ENCODE assay signal across 24 cellular contexts in the genomic region with DNA sequence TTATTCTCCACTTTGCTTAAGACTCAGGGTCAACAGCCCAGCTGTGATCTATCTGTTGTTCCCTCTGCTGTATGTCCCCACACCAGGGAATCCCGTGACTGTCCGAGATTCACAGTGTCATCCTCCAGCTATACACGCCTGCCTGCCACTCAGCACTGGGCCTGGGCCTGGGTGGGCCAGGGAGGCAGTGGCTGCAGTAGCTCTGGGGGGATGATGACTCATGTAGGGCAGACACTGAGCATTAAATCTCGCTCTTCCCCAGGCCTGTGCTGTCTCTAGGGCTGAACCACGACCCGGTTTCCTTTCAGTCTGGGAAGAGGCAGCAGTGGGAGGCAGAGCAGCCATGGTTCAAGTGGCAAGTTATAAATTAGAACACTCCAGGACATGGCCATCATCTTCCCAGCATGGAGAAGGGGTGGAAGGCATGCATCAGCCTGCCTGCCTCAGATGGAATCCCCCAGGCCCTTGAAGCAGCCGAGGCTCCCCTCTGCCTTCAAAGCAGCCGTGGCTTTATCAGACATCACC.
DNase-seq lines count a peak whose midpoint lies in the region; ATAC-seq, FAIRE-seq and TF ChIP-seq lines count a peak whose summit lies in the region.
"Had no signal": no experiment of that assay in that cellular context is flagged by ENCODE, and none has a peak within 500 bp of the region (broad histone marks: within the 10 kb centered on the region; RNA-seq: fewer than 3 reads in every experiment).

No MANE protein-coding gene starts in this region.

- peaks cover 3% of the 10 kb centered on the region for H3K27me3 Mint-ChIP-seq in activated T-helper 1 cell treated with anti-CD3 and anti-CD28 coated beads, Interleukin-12 subunit alpha, Interleukin-12 subunit beta, Interleukin-2, Interleukin-4 antibody, amounts not matched to agents 30 ng/mL and 10 ng/mL and 1 ng/mL, durations not matched to agents 14 hours and 24 hours and 36 hours (ENCODE audit: insufficient read depth)
- H3K27me3 Mint-ChIP-seq: CD4-positive, CD25-positive, alpha-beta regulatory T cell had no signal

- H4K20me1 ChIP-seq in smooth muscle cell (ENCODE audit: low read depth), result no peaks in the 10 kb centered on the region

- H3F3A ChIP-seq in smooth muscle cell (ENCODE audit: low read depth), result no peaks in the 10 kb centered on the region

- H3K36me3 Mint-ChIP-seq in activated T-helper 1 cell treated with anti-CD3 and anti-CD28 coated beads, Interleukin-12 subunit alpha, Interleukin-12 subunit beta, Interleukin-2, Interleukin-4 antibody, amounts not matched to agents 30 ng/mL and 10 ng/mL and 1 ng/mL, durations not matched to agents 14 hours and 24 hours and 36 hours (ENCODE audit: low read depth), result no peaks in the 10 kb centered on the region
- H3K36me3 Mint-ChIP-seq: CD4-positive, CD25-positive, alpha-beta regulatory T cell; stimulated activated memory B cell treated with anti-CD40 and anti-IgM and Interleukin-4, amounts not matched to agents 10 μg/mL and 1 μg/mL and 100 μg/mL, for 72 hours had no signal

- H3K27ac Mint-ChIP-seq in activated T-helper 1 cell treated with anti-CD3 and anti-CD28 coated beads, Interleukin-12 subunit alpha, Interleukin-12 subunit beta, Interleukin-2, Interleukin-4 antibody, amounts not matched to agents 30 ng/mL and 10 ng/mL and 1 ng/mL, durations not matched to agents 14 hours and 24 hours and 36 hours, result no peak overlapping the region
- H3K27ac Mint-ChIP-seq: activated CD4-positive, alpha-beta T cell treated with anti-CD3 and anti-CD28 coated beads, Interleukin-2, amount 10 ng/mL, durations not matched to agents 24 days and 14 days; activated naive CD4-positive, alpha-beta T cell treated with anti-CD3 and anti-CD28 coated beads for 36 hours; activated T-cell treated with anti-CD3 and anti-CD28 coated beads, Interleukin-2, amount 50 U/mL, for 72 hours; stimulated activated memory B cell treated with anti-CD40 and anti-IgM and Interleukin-4, amounts not matched to agents 10 μg/mL and 1 μg/mL and 100 μg/mL, for 72 hours had no signal

- peaks cover 7% of the 10 kb centered on the region for H3K4me1 Mint-ChIP-seq in activated T-helper 1 cell treated with anti-CD3 and anti-CD28 coated beads, Interleukin-12 subunit alpha, Interleukin-12 subunit beta, Interleukin-2, Interleukin-4 antibody, amounts not matched to agents 30 ng/mL and 10 ng/mL and 1 ng/mL, durations not matched to agents 14 hours and 24 hours and 36 hours (ENCODE audit: low read depth)
- H3K4me1 Mint-ChIP-seq: CD4-positive, CD25-positive, alpha-beta regulatory T cell; central memory CD8-positive, alpha-beta T cell; stimulated activated memory B cell treated with anti-CD40 and anti-IgM and Interleukin-4, amounts not matched to agents 10 μg/mL and 1 μg/mL and 100 μg/mL, for 72 hours had no signal

- H3K9me3 ChIP-seq in kidney (ENCODE audit: control insufficient read depth in 1 of 2, low read length in 2 of 2) (no peaks in the 10 kb centered on the region), smooth muscle cell (replicated peaks; ENCODE audit: low read depth) (no peaks in the 10 kb centered on the region)
- H3K9me3 ChIP-seq: spleen, thoracic aorta had no signal

- WGBS in smooth muscle cell (ENCODE audit: low lambda C conversion rate), result 17% methylated on average over 8 of the region's 8 CpGs

- no peaks in the 10 kb centered on the region for H3K9me3 Mint-ChIP-seq in activated T-helper 1 cell treated with anti-CD3 and anti-CD28 coated beads, Interleukin-12 subunit alpha, Interleukin-12 subunit beta, Interleukin-2, Interleukin-4 antibody, amounts not matched to agents 30 ng/mL and 10 ng/mL and 1 ng/mL, durations not matched to agents 14 hours and 24 hours and 36 hours
- H3K9me3 Mint-ChIP-seq: activated CD4-positive, alpha-beta T cell treated with anti-CD3 and anti-CD28 coated beads, Interleukin-2, amount 10 ng/mL, durations not matched to agents 24 days and 14 days; activated naive CD4-positive, alpha-beta T cell treated with anti-CD3 and anti-CD28 coated beads for 36 hours; activated T-cell treated with anti-CD3 and anti-CD28 coated beads, Interleukin-2, amount 50 U/mL, for 72 hours; CD4-positive, CD25-positive, alpha-beta regulatory T cell; central memory CD8-positive, alpha-beta T cell; stimulated activated memory B cell treated with anti-CD40 and anti-IgM and Interleukin-4, amounts not matched to agents 10 μg/mL and 1 μg/mL and 100 μg/mL, for 72 hours had no signal

- no peak overlapping the region for H3K27ac ChIP-seq in kidney (ENCODE audit: low read depth in 2 of 2, low read length in 2 of 2)
- peak overlapping the region; percentile 18 for H3K27ac ChIP-seq in smooth muscle cell (ENCODE audit: low read depth)
- H3K27ac ChIP-seq: GM23248, KMS-11, spleen, thoracic aorta had no signal

- no peak for DNase-seq in HTR-8/SVneo (ENCODE audit: insufficient read length, low spot score)
- DNase-seq in activated T-helper 1 cell treated with anti-CD3 and anti-CD28 coated beads, Interleukin-12 subunit alpha, Interleukin-12 subunit beta, Interleukin-2, Interleukin-4 antibody, amounts not matched to agents 30 ng/mL and 10 ng/mL and 1 ng/mL, durations not matched to agents 14 hours and 24 hours and 36 hours (ENCODE audit: low spot score), result no peak
- peak; percentile 90 for DNase-seq in kidney
- peak; percentile 9 for DNase-seq in smooth muscle cell (lab: John Stamatoyannopoulos, UW; ENCODE audit: unreplicated experiment)
- no peak for DNase-seq in ureter (ENCODE audit: low spot score)
- no peak for DNase-seq in activated CD4-positive, alpha-beta T cell treated with anti-CD3 and anti-CD28 coated beads for 4 hours
- DNase-seq: activated CD4-positive, alpha-beta T cell treated with anti-CD3 and anti-CD28 coated beads, Interleukin-2, amount 10 ng/mL, durations not matched to agents 24 days and 14 days; activated naive CD4-positive, alpha-beta T cell treated with anti-CD3 and anti-CD28 coated beads for 36 hours; activated T-cell treated with anti-CD3 and anti-CD28 coated beads, Interleukin-2, amount 50 U/mL, for 72 hours; amniotic stem cell; CD4-positive, CD25-positive, alpha-beta regulatory T cell; GM23248; NCI-H146; NCI-H2171 treated with DMSO at 0.1 percent for 48 hours; NCI-H748 treated with DMSO at 0.1 percent for 48 hours; occipital lobe; spleen; stimulated activated CD4-positive, alpha-beta T cell treated with anti-CD3 and anti-CD28 coated beads, Interleukin-2, amount 100 ng/mL, for 48 hours had no signal

- FAIRE-seq in HTR-8/SVneo (lab: Jason Lieb, UNC) (peak; percentile 13), kidney (lab: Jason Lieb, UNC) (no peak)

- H3K9ac ChIP-seq in kidney (ENCODE audit: low read length in 2 of 2) (no peak overlapping the region), smooth muscle cell (ENCODE audit: low read depth) (no peak overlapping the region)
- H3K9ac ChIP-seq: GM23248, KMS-11 had no signal

- H2AFZ ChIP-seq in smooth muscle cell (ENCODE audit: low read depth), result no peak overlapping the region
- H2AFZ ChIP-seq: GM23248 had no signal

- H3K4me3 Mint-ChIP-seq in activated T-helper 1 cell treated with anti-CD3 and anti-CD28 coated beads, Interleukin-12 subunit alpha, Interleukin-12 subunit beta, Interleukin-2, Interleukin-4 antibody, amounts not matched to agents 30 ng/mL and 10 ng/mL and 1 ng/mL, durations not matched to agents 14 hours and 24 hours and 36 hours, result peak overlapping the region; percentile 22
- H3K4me3 Mint-ChIP-seq: activated CD4-positive, alpha-beta T cell treated with anti-CD3 and anti-CD28 coated beads, Interleukin-2, amount 10 ng/mL, durations not matched to agents 24 days and 14 days; activated naive CD4-positive, alpha-beta T cell treated with anti-CD3 and anti-CD28 coated beads for 36 hours; activated T-cell treated with anti-CD3 and anti-CD28 coated beads, Interleukin-2, amount 50 U/mL, for 72 hours; CD4-positive, CD25-positive, alpha-beta regulatory T cell; central memory CD8-positive, alpha-beta T cell; stimulated activated memory B cell treated with anti-CD40 and anti-IgM and Interleukin-4, amounts not matched to agents 10 μg/mL and 1 μg/mL and 100 μg/mL, for 72 hours had no signal

- H3K79me2 ChIP-seq in smooth muscle cell (ENCODE audit: low read depth), result no peaks in the 10 kb centered on the region

- TF ChIP-seq CTCF in kidney (IDR thresholded peaks at IDR 0.05; ENCODE audit: borderline replicate concordance, extremely low read depth, insufficient read depth) (no peak), smooth muscle cell (IDR thresholded peaks at IDR 0.05; ENCODE audit: borderline replicate concordance, insufficient read depth, poor library complexity, severe bottlenecking) (no peak)

- H3K27me3 ChIP-seq in smooth muscle cell (ENCODE audit: low read depth), result no peaks in the 10 kb centered on the region
- H3K27me3 ChIP-seq: spleen had no signal

- intact Hi-C loops in activated T-helper 1 cell treated with anti-CD3 and anti-CD28 coated beads, Interleukin-12 subunit alpha, Interleukin-12 subunit beta, Interleukin-2, Interleukin-4 antibody, amounts not matched to agents 30 ng/mL and 10 ng/mL and 1 ng/mL, durations not matched to agents 14 hours and 24 hours and 36 hours (cut with micrococcal nuclease), result no loop called here
- intact Hi-C loops in kidney (cut with DNase I), result no loop called here

- H3K4me3 ChIP-seq in kidney (ENCODE audit: low read length in 2 of 2) (no peak overlapping the region), smooth muscle cell (no peak overlapping the region)
- H3K4me3 ChIP-seq: GM23248, spleen, thoracic aorta had no signal

- H3K36me3 ChIP-seq in kidney (ENCODE audit: control insufficient read depth in 1 of 2, insufficient read depth in 2 of 2, low read length in 2 of 2) (no peaks in the 10 kb centered on the region), smooth muscle cell (ENCODE audit: low read depth) (no peaks in the 10 kb centered on the region)
- H3K36me3 ChIP-seq: spleen, thoracic aorta had no signal

- H3K4me2 ChIP-seq in smooth muscle cell, result peak overlapping the region; percentile 62
- H3K4me2 ChIP-seq: KMS-11 had no signal

- ATAC-seq in GM19467 (IDR thresholded peaks at IDR 0.05; ENCODE audit: unreplicated experiment), result no peak
- ATAC-seq: SK-N-SH treated with all-trans-retinoic acid at 6 μM for 48 hours; stimulated activated memory B cell treated with anti-CD40 and anti-IgM and Interleukin-4, amounts not matched to agents 10 μg/mL and 1 μg/mL and 100 μg/mL, for 72 hours had no signal

- H3K4me1 ChIP-seq in kidney (ENCODE audit: control insufficient read depth in 1 of 2, insufficient read depth in 1 of 2, low read depth in 1 of 2, low read length in 2 of 2) (no peaks in the 10 kb centered on the region), smooth muscle cell (ENCODE audit: low read depth) (peaks cover 6% of the 10 kb centered on the region)
- H3K4me1 ChIP-seq: spleen had no signal

Comparison
In these comparisons a context has a peak if more than half of its experiments do, and no peak if none do; other contexts are left out.
1. DNase-seq: peak in kidney (single experiment) and smooth muscle cell (single experiment); none in HTR-8/SVneo (single experiment), activated T-helper 1 cell treated with anti-CD3 and anti-CD28 coated beads, Interleukin-12 subunit alpha, Interleukin-12 subunit beta, Interleukin-2, Interleukin-4 antibody, amounts not matched to agents 30 ng/mL and 10 ng/mL and 1 ng/mL, durations not matched to agents 14 hours and 24 hours and 36 hours (single experiment), ureter (single experiment) and activated CD4-positive, alpha-beta T cell treated with anti-CD3 and anti-CD28 coated beads for 4 hours (0 of 2).